ENCODE assay signal across 1 cellular context in genomic region chr20:4244700-4245485, GRCh38.
TF ChIP-seq lines count a peak whose summit lies in the region.

No MANE protein-coding gene starts in this region.

TF ChIP-seq in IMR-90, 13 proteins besides CTCF, POLR2A, EP300 and RAD21:
- no peak for TF ChIP-seq MAFK (IDR thresholded peaks at IDR 0.05; ENCODE audit: low read depth, low read length)
- peak; percentile 40 for TF ChIP-seq USF2 (IDR thresholded peaks at IDR 0.05; ENCODE audit: low read depth, low read length)
